In genomic region chr9:99095565-99095964, GRCh38 we compare ENCODE assay signal across 18 cellular contexts.
"Had no signal": no experiment of that assay in that cellular context is flagged by ENCODE, and none has a peak within 500 bp of the region (broad histone marks: within the 10 kb centered on the region; RNA-seq: fewer than 3 reads in every experiment).

No MANE protein-coding gene starts in this region.

- H3K4me1 ChIP-seq: prostate gland, right atrium auricular region, transverse colon, vagina had no signal

- H3K27me3 ChIP-seq: right atrium auricular region, suprapubic skin, transverse colon, vagina had no signal

- H3K36me3 ChIP-seq: lower lobe of right lung, prostate gland, right atrium auricular region, suprapubic skin, transverse colon, vagina had no signal

- H3K4me3 Mint-ChIP-seq: effector memory CD8-positive, alpha-beta T cell; stimulated activated naive CD8-positive, alpha-beta T cell treated with anti-CD3 and anti-CD28 coated beads, Interleukin-15, amount 100 ng/mL, for 72 hours had no signal

- H3K9me3 Mint-ChIP-seq: effector memory CD8-positive, alpha-beta T cell had no signal

- DNase-seq: cortex of kidney; effector memory CD8-positive, alpha-beta T cell; hypothalamus; left ventricle myocardium superior; lower lobe of right lung; stimulated activated CD4-positive, alpha-beta T cell treated with anti-CD3 and anti-CD28 coated beads, Interleukin-12 subunit alpha, Interleukin-12 subunit beta, amount 100 ng/mL, for 4 hours; stimulated activated CD4-positive, alpha-beta T cell treated with anti-CD3 and anti-CD28 coated beads, Interleukin-1b, Interleukin-23, amount 100 ng/mL, for 48 hours; stimulated activated CD4-positive, alpha-beta T cell treated with anti-CD3 and anti-CD28 coated beads, Interleukin-4, amount 100 ng/mL, for 1 hour; stimulated activated CD8-positive, alpha-beta memory T cell treated with anti-CD3 and anti-CD28 coated beads, Interleukin-4, amount 100 ng/mL, for 48 hours; stimulated activated naive CD4-positive, alpha-beta T cell; stimulated activated naive CD8-positive, alpha-beta T cell treated with anti-CD3 and anti-CD28 coated beads, Interleukin-15, amount 100 ng/mL, for 72 hours; transverse colon had no signal

- H3K4me3 ChIP-seq: lower lobe of right lung, prostate gland, right atrium auricular region, smooth muscle cell, suprapubic skin, transverse colon, vagina had no signal

- H3K9me3 ChIP-seq: lower lobe of right lung, prostate gland, right atrium auricular region, suprapubic skin, transverse colon, vagina had no signal

- H3K27ac ChIP-seq: lower lobe of right lung, prostate gland, right atrium auricular region, suprapubic skin, transverse colon, vagina had no signal

- H3K27me3 Mint-ChIP-seq: effector memory CD8-positive, alpha-beta T cell; stimulated activated naive CD8-positive, alpha-beta T cell treated with anti-CD3 and anti-CD28 coated beads, Interleukin-15, amount 100 ng/mL, for 72 hours had no signal

- H3K4me2 ChIP-seq: smooth muscle cell had no signal

- H3K27ac Mint-ChIP-seq: stimulated activated naive CD8-positive, alpha-beta T cell treated with anti-CD3 and anti-CD28 coated beads, Interleukin-15, amount 100 ng/mL, for 72 hours had no signal

- ATAC-seq: effector memory CD8-positive, alpha-beta T cell; left ventricle myocardium superior; lower lobe of right lung; sciatic nerve; stimulated activated naive CD8-positive, alpha-beta T cell treated with anti-CD3 and anti-CD28 coated beads, Interleukin-15, amount 100 ng/mL, for 72 hours had no signal
